Comparison of ENCODE assay signal across 31 cellular contexts in the genomic region with DNA sequence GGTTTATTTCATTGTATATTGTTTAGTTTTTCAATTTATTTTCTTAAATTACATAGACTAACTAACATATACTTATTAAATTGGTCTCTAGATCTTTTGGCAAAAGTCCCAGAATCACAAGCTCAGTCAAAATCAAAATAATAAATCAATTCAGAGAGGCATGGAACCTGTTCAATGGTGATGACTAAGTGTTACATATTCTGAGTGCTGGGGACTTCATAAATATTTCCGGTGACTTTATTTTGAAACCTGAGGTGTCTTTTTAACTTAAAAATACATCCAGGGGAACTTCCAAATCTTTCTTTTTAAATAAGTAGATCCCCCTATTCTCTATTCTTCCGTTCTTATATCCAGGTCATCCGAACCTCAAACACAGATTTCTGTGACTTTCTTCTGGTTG.
DNase-seq lines count a peak whose midpoint lies in the region; ATAC-seq and TF ChIP-seq lines count a peak whose summit lies in the region.
"Had no signal": no experiment of that assay in that cellular context is flagged by ENCODE, and none has a peak within 500 bp of the region (broad histone marks: within the 10 kb centered on the region; RNA-seq: fewer than 3 reads in every experiment).

No MANE protein-coding gene starts in this region.

- no peaks in the 10 kb centered on the region for H3K27me3 ChIP-seq in right atrium auricular region
- H3K27me3 ChIP-seq: right lobe of liver, spleen, uterus had no signal

- DNase-seq in glutamatergic neuron (no peak), right atrium auricular region (ENCODE audit: low spot score) (no peak)
- no peak for DNase-seq in effector CD8-positive, alpha-beta T cell (lab: John Stamatoyannopoulos, UW)
- DNase-seq in activated CD8-positive, alpha-beta memory T cell treated with anti-CD3 and anti-CD28 coated beads, Interleukin-2, amount 50 U/mL, for 48 hours: no peak
- DNase-seq: ACHN; activated CD4-positive, CD25-positive, alpha-beta regulatory T cell; activated CD8-positive, alpha-beta memory T cell treated with anti-CD3 and anti-CD28 coated beads, Interleukin-2, amount 10 ng/mL, durations not matched to agents 7 days and 5 days; activated naive CD4-positive, alpha-beta T cell; activated naive CD8-positive, alpha-beta T cell treated with anti-CD3 and anti-CD28 coated beads, Interleukin-2, amount 50 U/mL, for 24 hours; activated T-cell treated with anti-CD3 and anti-CD28 coated beads, Interleukin-2, amount 50 U/mL, for 72 hours; CD4-positive, alpha-beta memory T cell; DND-41; endodermal cell; GF-D8; HCEC 1CT; KG1; NCI-H1092 treated with DMSO at 0.1 percent for 48 hours; NCI-H187 treated with DMSO at 0.1 percent for 48 hours; NCI-H524 treated with DMSO at 0.1 percent for 48 hours; PC-9; posterior cingulate gyrus; right lobe of liver; SK-N-SH; spleen; stimulated activated CD4-positive, alpha-beta T cell treated with anti-CD3 and anti-CD28 coated beads, Interleukin-2, amount 100 ng/mL, for 24 hours; uterus had no signal

- peaks cover 8% of the 10 kb centered on the region for H3K27me3 Mint-ChIP-seq in glutamatergic neuron (ENCODE audit: unreplicated experiment)
- H3K27me3 Mint-ChIP-seq: activated CD8-positive, alpha-beta memory T cell treated with anti-CD3 and anti-CD28 coated beads, Interleukin-2, amount 10 ng/mL, durations not matched to agents 7 days and 5 days; activated naive CD8-positive, alpha-beta T cell treated with anti-CD3 and anti-CD28 coated beads, Interleukin-2, amount 50 U/mL, for 24 hours; B cell; CD4-positive, alpha-beta memory T cell had no signal

- no peak for TF ChIP-seq CTCF in glutamatergic neuron (IDR thresholded peaks at IDR 0.05; ENCODE audit: partially characterized antibody, unreplicated experiment)
- TF ChIP-seq CTCF in right atrium auricular region (IDR thresholded peaks at IDR 0.05): no peak

- peak overlapping the region; percentile 14 for H3K4me3 Mint-ChIP-seq in glutamatergic neuron (ENCODE audit: unreplicated experiment)
- H3K4me3 Mint-ChIP-seq: activated CD8-positive, alpha-beta memory T cell treated with anti-CD3 and anti-CD28 coated beads, Interleukin-2, amount 10 ng/mL, durations not matched to agents 7 days and 5 days; activated naive CD8-positive, alpha-beta T cell treated with anti-CD3 and anti-CD28 coated beads, Interleukin-2, amount 50 U/mL, for 24 hours; activated T-cell treated with anti-CD3 and anti-CD28 coated beads, Interleukin-2, amount 50 U/mL, for 72 hours; B cell; CD4-positive, alpha-beta memory T cell; endodermal cell; stimulated activated naive CD8-positive, alpha-beta T cell treated with anti-CD3 and anti-CD28 coated beads, Interleukin-15, Interleukin-2, amounts not matched to agents 100 ng/mL and 50 ng/mL, for 24 hours had no signal

- H3K27ac Mint-ChIP-seq in glutamatergic neuron (ENCODE audit: unreplicated experiment): peak overlapping the region; percentile 64
- H3K27ac Mint-ChIP-seq: activated CD8-positive, alpha-beta memory T cell treated with anti-CD3 and anti-CD28 coated beads, Interleukin-2, amount 10 ng/mL, durations not matched to agents 7 days and 5 days; activated naive CD8-positive, alpha-beta T cell treated with anti-CD3 and anti-CD28 coated beads, Interleukin-2, amount 50 U/mL, for 24 hours; activated T-cell treated with anti-CD3 and anti-CD28 coated beads, Interleukin-2, amount 50 U/mL, for 72 hours; B cell; CD4-positive, alpha-beta memory T cell; endodermal cell; stimulated activated naive CD8-positive, alpha-beta T cell treated with anti-CD3 and anti-CD28 coated beads, Interleukin-15, Interleukin-2, amounts not matched to agents 100 ng/mL and 50 ng/mL, for 24 hours had no signal

- peaks cover 9% of the 10 kb centered on the region for H3K9me3 Mint-ChIP-seq in glutamatergic neuron (ENCODE audit: unreplicated experiment)
- H3K9me3 Mint-ChIP-seq: endodermal cell had no signal

- no peak overlapping the region for H3K4me3 ChIP-seq in right atrium auricular region
- H3K4me3 ChIP-seq: PC-9, right lobe of liver, spleen, uterus had no signal

- H3K36me3 Mint-ChIP-seq in glutamatergic neuron (ENCODE audit: unreplicated experiment): no peaks in the 10 kb centered on the region
- H3K36me3 Mint-ChIP-seq: activated CD8-positive, alpha-beta memory T cell treated with anti-CD3 and anti-CD28 coated beads, Interleukin-2, amount 10 ng/mL, durations not matched to agents 7 days and 5 days; CD4-positive, alpha-beta memory T cell had no signal

- H3K4me1 Mint-ChIP-seq in glutamatergic neuron (ENCODE audit: low read depth, unreplicated experiment): peaks cover 15% of the 10 kb centered on the region
- H3K4me1 Mint-ChIP-seq: activated CD8-positive, alpha-beta memory T cell treated with anti-CD3 and anti-CD28 coated beads, Interleukin-2, amount 10 ng/mL, durations not matched to agents 7 days and 5 days; activated naive CD8-positive, alpha-beta T cell treated with anti-CD3 and anti-CD28 coated beads, Interleukin-2, amount 50 U/mL, for 24 hours; B cell; CD4-positive, alpha-beta memory T cell; endodermal cell had no signal

- peak; percentile 68 for ATAC-seq in GM18502 (IDR thresholded peaks at IDR 0.05; ENCODE audit: poor library complexity, unreplicated experiment)
- peak; percentile 45 for ATAC-seq in GM21576 (IDR thresholded peaks at IDR 0.05; ENCODE audit: unreplicated experiment)
- ATAC-seq in HG03432 (IDR thresholded peaks at IDR 0.05; ENCODE audit: unreplicated experiment): peak; percentile 73
- ATAC-seq: activated CD8-positive, alpha-beta memory T cell treated with anti-CD3 and anti-CD28 coated beads, Interleukin-2, amount 10 ng/mL, durations not matched to agents 7 days and 5 days; activated naive CD8-positive, alpha-beta T cell treated with anti-CD3 and anti-CD28 coated beads, Interleukin-2, amount 50 U/mL, for 24 hours; activated T-cell treated with anti-CD3 and anti-CD28 coated beads, Interleukin-2, amount 50 U/mL, for 72 hours; right lobe of liver had no signal

- H3K27ac ChIP-seq in right atrium auricular region: no peak overlapping the region
- H3K27ac ChIP-seq: PC-9, right lobe of liver, spleen, uterus had no signal

- no peaks in the 10 kb centered on the region for H3K36me3 ChIP-seq in right atrium auricular region
- H3K36me3 ChIP-seq: right lobe of liver, spleen, uterus had no signal

- H3K4me1 ChIP-seq in right atrium auricular region: no peaks in the 10 kb centered on the region
- H3K4me1 ChIP-seq: right lobe of liver, spleen, uterus had no signal

- H3K9me3 ChIP-seq in right atrium auricular region: no peaks in the 10 kb centered on the region
- H3K9me3 ChIP-seq: right lobe of liver, SK-N-SH, spleen, uterus had no signal
